Comparison of ENCODE assay signal across 13 cellular contexts in the genomic region with DNA sequence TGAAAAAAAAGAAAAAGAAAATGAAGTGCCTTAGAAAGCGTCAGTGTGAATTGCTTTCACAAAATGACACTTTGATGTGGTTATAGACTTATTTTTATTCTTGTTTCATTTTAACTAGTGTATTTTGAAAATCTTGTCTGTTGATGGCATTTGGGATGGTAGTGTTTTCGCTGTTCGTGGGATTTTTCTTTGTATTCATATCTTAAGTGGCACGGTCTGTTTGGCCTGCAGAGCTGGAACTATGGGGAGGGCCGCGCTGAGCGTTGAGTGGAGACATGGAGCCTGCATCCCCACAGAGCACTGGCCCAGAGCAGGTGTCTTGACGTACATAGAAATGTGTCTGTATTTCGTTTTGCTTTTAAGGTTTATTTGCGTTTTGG.
DNase-seq lines count a peak whose midpoint lies in the region; ATAC-seq lines count a peak whose summit lies in the region.
"Had no signal": no experiment of that assay in that cellular context is flagged by ENCODE, and none has a peak within 500 bp of the region (broad histone marks: within the 10 kb centered on the region; RNA-seq: fewer than 3 reads in every experiment).

No MANE protein-coding gene starts in this region.

- peak; percentile 78 to 86 for ATAC-seq in activated T-cell treated with anti-CD3 and anti-CD28 coated beads, Interleukin-2, amount 50 U/mL, for 4 hours
- ATAC-seq in T-cell (replicated peaks in 1 of 4) (peak in 1 of 4 experiments; percentile 47), HG03342 (IDR thresholded peaks at IDR 0.05; ENCODE audit: unreplicated experiment) (no peak)
- ATAC-seq in stimulated activated naive CD8-positive, alpha-beta T cell treated with anti-CD3 and anti-CD28 coated beads, Interleukin-15, amount 100 ng/mL, for 72 hours: peak; percentile 81
- ATAC-seq: sciatic nerve had no signal

- POLR2A ChIA-PET in T-cell (lab: Charles Lee): interaction anchor here in 1 of 2 donors (0.6 kb wide), 1 partner anchor 426 kb away, joined by 4 read pairs; no protein-coding TSS in a partner anchor

- DNase-seq in activated T-cell treated with anti-CD3 and anti-CD28 coated beads, Interleukin-2, amount 50 U/mL, for 4 hours: no peak
- DNase-seq in activated T-cell treated with anti-CD3 and anti-CD28 coated beads for 4 hours (no peak), T-cell (no peak), HuH-7.5 (ENCODE audit: low spot score) (no peak), NCI-H2029 treated with DMSO at 0.1 percent for 48 hours (lab: John Stamatoyannopoulos, UW) (no peak)
- DNase-seq in central memory CD4-positive, alpha-beta T cell: peak; percentile 28
- DNase-seq in stimulated activated naive CD8-positive, alpha-beta T cell treated with anti-CD3 and anti-CD28 coated beads, Interleukin-15, amount 100 ng/mL, for 72 hours: peak in 1 of 2 donors; percentile 33
- DNase-seq: activated gamma-delta T cell treated with Interleukin-2 at 50 U/mL for 16 hours, GM23248, NCI-H187 treated with DMSO at 0.1 percent for 48 hours, transverse colon had no signal

- H3K9me3 Mint-ChIP-seq in activated T-cell treated with anti-CD3 and anti-CD28 coated beads, Interleukin-2, amount 50 U/mL, for 4 hours: no peaks in the 10 kb centered on the region
- no peaks in the 10 kb centered on the region for H3K9me3 Mint-ChIP-seq in T-cell
- H3K9me3 Mint-ChIP-seq in stimulated activated naive CD8-positive, alpha-beta T cell treated with anti-CD3 and anti-CD28 coated beads, Interleukin-15, amount 100 ng/mL, for 72 hours: no peaks in the 10 kb centered on the region

- H3K27ac Mint-ChIP-seq in T-cell: peak overlapping the region; percentile 81 to 82
- H3K27ac Mint-ChIP-seq in stimulated activated naive CD8-positive, alpha-beta T cell treated with anti-CD3 and anti-CD28 coated beads, Interleukin-15, amount 100 ng/mL, for 72 hours: peak overlapping the region; percentile 2 to 14

- CTCF ChIA-PET in T-cell (lab: Charles Lee): interaction anchor here in 1 of 2 donors (0.9 kb wide), 2 partner anchors 40 to 430 kb away, joined by 3 read pairs; no protein-coding TSS in a partner anchor

- no peaks in the 10 kb centered on the region for H3K27me3 Mint-ChIP-seq in activated T-cell treated with anti-CD3 and anti-CD28 coated beads, Interleukin-2, amount 50 U/mL, for 4 hours (ENCODE audit: low read depth)
- H3K27me3 Mint-ChIP-seq in T-cell: no peaks in the 10 kb centered on the region
- no peaks in the 10 kb centered on the region for H3K27me3 Mint-ChIP-seq in stimulated activated naive CD8-positive, alpha-beta T cell treated with anti-CD3 and anti-CD28 coated beads, Interleukin-15, amount 100 ng/mL, for 72 hours

- H3K4me1 Mint-ChIP-seq in activated T-cell treated with anti-CD3 and anti-CD28 coated beads, Interleukin-2, amount 50 U/mL, for 4 hours (ENCODE audit: low read depth): peaks cover 58% of the 10 kb centered on the region
- peaks cover 57 to 63% (median 58%) of the 10 kb centered on the region in 3 donors for H3K4me1 Mint-ChIP-seq in T-cell
- peaks cover 88% of the 10 kb centered on the region for H3K4me1 Mint-ChIP-seq in stimulated activated naive CD8-positive, alpha-beta T cell treated with anti-CD3 and anti-CD28 coated beads, Interleukin-15, amount 100 ng/mL, for 72 hours

- H3K36me3 Mint-ChIP-seq in activated T-cell treated with anti-CD3 and anti-CD28 coated beads, Interleukin-2, amount 50 U/mL, for 4 hours (ENCODE audit: insufficient read depth): peaks cover 48% of the 10 kb centered on the region
- H3K36me3 Mint-ChIP-seq in T-cell: peaks cover 47% of the 10 kb centered on the region

- peak overlapping the region; percentile 52 for H3K4me3 Mint-ChIP-seq in activated T-cell treated with anti-CD3 and anti-CD28 coated beads, Interleukin-2, amount 50 U/mL, for 4 hours
- H3K4me3 Mint-ChIP-seq in T-cell: peak overlapping the region in 2 of 3 donors; percentile 43 to 45
- peak overlapping the region; percentile 59 to 79 for H3K4me3 Mint-ChIP-seq in stimulated activated naive CD8-positive, alpha-beta T cell treated with anti-CD3 and anti-CD28 coated beads, Interleukin-15, amount 100 ng/mL, for 72 hours
